Comparison of ENCODE assay signal across 26 cellular contexts in the genomic region with DNA sequence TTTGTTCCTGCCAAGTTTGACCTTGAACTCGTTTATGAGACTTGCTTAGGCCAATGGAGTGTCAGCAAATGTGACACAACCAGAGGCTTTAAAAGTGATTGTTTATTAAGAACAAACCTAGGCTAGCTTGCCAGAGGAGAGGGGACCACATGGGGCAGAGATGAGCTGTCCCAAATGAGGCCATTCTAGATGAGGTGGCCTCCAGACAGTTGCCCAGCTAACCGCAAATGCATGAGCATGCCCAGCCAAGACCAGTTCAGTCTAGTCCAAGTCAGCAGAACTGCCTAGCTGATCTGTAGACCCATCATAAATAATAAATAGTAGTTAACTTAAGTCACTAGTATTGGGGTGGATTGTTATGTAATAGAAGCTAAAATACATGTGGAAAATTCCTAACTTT.
"Had no signal": no experiment of that assay in that cellular context is flagged by ENCODE, and none has a peak within 500 bp of the region (broad histone marks: within the 10 kb centered on the region; RNA-seq: fewer than 3 reads in every experiment).

No MANE protein-coding gene starts in this region.

- ATAC-seq: activated T-helper 17 cell treated with anti-CD3 and anti-CD28 coated beads, Interleukin-2, amount 50 U/mL, for 72 hours; gastrocnemius medialis; pancreas; psoas muscle had no signal

- H3K4me3 ChIP-seq: adrenal gland, ascending aorta, gastrocnemius medialis, left ventricle myocardium inferior, pancreas, psoas muscle, right atrium auricular region, tibial nerve had no signal

- H3K9me3 Mint-ChIP-seq: activated T-cell treated with anti-CD3 and anti-CD28 coated beads, Interleukin-2, amount 50 U/mL, for 24 hours; activated T-helper 17 cell treated with anti-CD3 and anti-CD28 coated beads, Interleukin-2, amount 50 U/mL, for 72 hours; nephron progenitor cell; stimulated activated naive CD8-positive, alpha-beta T cell treated with anti-CD3 and anti-CD28 coated beads, Interleukin-15, Interleukin-2, amounts not matched to agents 100 ng/mL and 50 ng/mL, for 24 hours had no signal

- H3K27ac Mint-ChIP-seq: activated naive CD8-positive, alpha-beta T cell; activated T-cell treated with anti-CD3 and anti-CD28 coated beads, Interleukin-2, amount 50 U/mL, for 24 hours; activated T-helper 17 cell treated with anti-CD3 and anti-CD28 coated beads, Interleukin-2, amount 50 U/mL, for 72 hours; nephron progenitor cell; stimulated activated naive CD8-positive, alpha-beta T cell treated with anti-CD3 and anti-CD28 coated beads, Interleukin-15, Interleukin-2, amounts not matched to agents 100 ng/mL and 50 ng/mL, for 24 hours had no signal

- H3K4me1 ChIP-seq: adrenal gland, ascending aorta, pancreas had no signal

- H3K4me3 Mint-ChIP-seq: activated naive CD8-positive, alpha-beta T cell; activated T-cell treated with anti-CD3 and anti-CD28 coated beads, Interleukin-2, amount 50 U/mL, for 24 hours; activated T-helper 17 cell treated with anti-CD3 and anti-CD28 coated beads, Interleukin-2, amount 50 U/mL, for 72 hours; nephron progenitor cell; stimulated activated naive CD8-positive, alpha-beta T cell treated with anti-CD3 and anti-CD28 coated beads, Interleukin-15, Interleukin-2, amounts not matched to agents 100 ng/mL and 50 ng/mL, for 24 hours had no signal

- H3K36me3 ChIP-seq: adrenal gland, ascending aorta, brain microvascular endothelial cell, gastrocnemius medialis, left ventricle myocardium inferior, pancreas, right atrium auricular region, tibial nerve had no signal

- H3K27me3 Mint-ChIP-seq: activated naive CD8-positive, alpha-beta T cell; activated T-cell treated with anti-CD3 and anti-CD28 coated beads, Interleukin-2, amount 50 U/mL, for 24 hours; activated T-helper 17 cell treated with anti-CD3 and anti-CD28 coated beads, Interleukin-2, amount 50 U/mL, for 72 hours; stimulated activated naive CD8-positive, alpha-beta T cell treated with anti-CD3 and anti-CD28 coated beads, Interleukin-15, Interleukin-2, amounts not matched to agents 100 ng/mL and 50 ng/mL, for 24 hours had no signal

- H3K36me3 Mint-ChIP-seq: activated naive CD8-positive, alpha-beta T cell had no signal

- H3K9me3 ChIP-seq: adrenal gland, ascending aorta, gastrocnemius medialis, left ventricle myocardium inferior, pancreas, psoas muscle, right atrium auricular region, tibial nerve had no signal

- DNase-seq: activated CD4-positive, alpha-beta T cell treated with anti-CD3 and anti-CD28 coated beads for 1 hour; activated CD8-positive, alpha-beta memory T cell treated with anti-CD3 and anti-CD28 coated beads for 24 hours; activated CD8-positive, alpha-beta memory T cell treated with anti-CD3 and anti-CD28 coated beads, Interleukin-2, amount 50 U/mL, for 4 hours; activated naive CD4-positive, alpha-beta T cell; activated T-cell treated with anti-CD3 and anti-CD28 coated beads, Interleukin-2, amount 50 U/mL, for 24 hours; adrenal gland; brain microvascular endothelial cell; caudate nucleus; dermis blood vessel endothelial cell; effector CD8-positive, alpha-beta T cell; gastrocnemius medialis; hippocampal formation; kidney glomerular epithelial cell; left ventricle myocardium inferior; nephron progenitor cell; pancreas; psoas muscle; stimulated activated CD4-positive, alpha-beta T cell treated with anti-CD3 and anti-CD28 coated beads, Interleukin-12 subunit alpha, Interleukin-12 subunit beta, amount 100 ng/mL, for 4 hours; stimulated activated CD4-positive, alpha-beta T cell treated with anti-CD3 and anti-CD28 coated beads, Interleukin-4, amount 100 ng/mL, for 4 hours; substantia nigra had no signal

- H3K27ac ChIP-seq: adrenal gland, ascending aorta, brain microvascular endothelial cell, gastrocnemius medialis, left ventricle myocardium inferior, pancreas, psoas muscle, right atrium auricular region, tibial nerve had no signal

- H3K27me3 ChIP-seq: adrenal gland, ascending aorta, brain microvascular endothelial cell, gastrocnemius medialis, pancreas, right atrium auricular region, tibial nerve had no signal

- H3K4me1 Mint-ChIP-seq: activated T-helper 17 cell treated with anti-CD3 and anti-CD28 coated beads, Interleukin-2, amount 50 U/mL, for 72 hours had no signal
